Comparison of ENCODE assay signal across 19 cellular contexts in genomic region chr3:105863608-105864007, GRCh38. TPM values are rescaled to one million over a fixed set of nuclear protein-coding genes. Genes with fewer than 3 reads are reported as not detected.
DNase-seq lines count a peak whose midpoint lies in the region; ATAC-seq and TF ChIP-seq lines count a peak whose summit lies in the region.
"Had no signal": no experiment of that assay in that cellular context is flagged by ENCODE, and none has a peak within 500 bp of the region (broad histone marks: within the 10 kb centered on the region; RNA-seq: fewer than 3 reads in every experiment).

No MANE protein-coding gene starts in this region.

- peaks cover 56% of the 10 kb centered on the region for H3K4me1 ChIP-seq in CD8-positive, alpha-beta memory T cell (ENCODE audit: insufficient read depth, low read length)
- H3K4me1 ChIP-seq in PC-3 (ENCODE audit: insufficient read depth, low read length): peaks cover 32% of the 10 kb centered on the region
- H3K4me1 ChIP-seq: prostate gland had no signal

- peaks cover 72% of the 10 kb centered on the region for H3K79me2 ChIP-seq in PC-3 (ENCODE audit: low read length)

- no peaks in the 10 kb centered on the region for H3K9me2 ChIP-seq in PC-3 (replicated peaks; ENCODE audit: low read length)

- BruUV-seq in PC-3 (replicated peaks; lab: Mats Ljungman, UMichigan): no TSS peak

- CTCF ChIA-PET in activated CD4-positive, alpha-beta T cell treated with anti-CD3 and anti-CD28 coated beads, Interleukin-2, amount 10 ng/mL, durations not matched to agents 7 days and 5 days (lab: Charles Lee): interaction anchor here (0.6 kb wide), 1 partner anchor 25 kb away, joined by 4 read pairs; no protein-coding TSS in a partner anchor
- CTCF ChIA-PET in CD8-positive, alpha-beta memory T cell (lab: Charles Lee): no interaction called here
- CTCF ChIA-PET in PC-3 (lab: Charles Lee): no interaction called here

- H3K27me3 Mint-ChIP-seq in activated CD4-positive, alpha-beta T cell treated with anti-CD3 and anti-CD28 coated beads, Interleukin-2, amount 10 ng/mL, durations not matched to agents 7 days and 5 days: no peaks in the 10 kb centered on the region
- H3K27me3 Mint-ChIP-seq in CD8-positive, alpha-beta memory T cell: no peaks in the 10 kb centered on the region
- H3K27me3 Mint-ChIP-seq in activated naive CD8-positive, alpha-beta T cell treated with anti-CD3 and anti-CD28 coated beads for 36 hours: no peaks in the 10 kb centered on the region
- no peaks in the 10 kb centered on the region for H3K27me3 Mint-ChIP-seq in natural killer cell (ENCODE audit: low read depth in 2 of 2)
- H3K27me3 Mint-ChIP-seq: memory B cell had no signal

- POLR2A ChIA-PET in activated CD4-positive, alpha-beta T cell treated with anti-CD3 and anti-CD28 coated beads, Interleukin-2, amount 10 ng/mL, durations not matched to agents 7 days and 5 days (lab: Charles Lee): no interaction called here
- POLR2A ChIA-PET in CD8-positive, alpha-beta memory T cell (lab: Charles Lee): interaction anchor here (1.5 kb wide), 1 partner anchor 16 kb away, joined by 4 read pairs; no protein-coding TSS in a partner anchor
- POLR2A ChIA-PET in PC-3 (lab: Charles Lee; ENCODE audit: unreplicated experiment): no interaction called here

- intact Hi-C loops in natural killer cell (cut with micrococcal nuclease) (loop anchor here (10.0 kb wide), 1 partner anchor 471 kb away; no protein-coding TSS in a partner anchor), PC-3 (cut with micrococcal nuclease) (loop anchor here (10.0 kb wide), 1 partner anchor 339 kb away; no protein-coding TSS in a partner anchor)

- ATAC-seq in natural killer cell: no peak
- no peak for ATAC-seq in PC-3
- ATAC-seq: upper lobe of right lung, WTC11 had no signal

- peak overlapping the region; percentile 100 for H3K4me3 Mint-ChIP-seq in activated CD4-positive, alpha-beta T cell treated with anti-CD3 and anti-CD28 coated beads, Interleukin-2, amount 10 ng/mL, durations not matched to agents 7 days and 5 days
- peak overlapping the region in 6 of 7 donors; percentile 33 to 100 (median 98) for H3K4me3 Mint-ChIP-seq in CD8-positive, alpha-beta memory T cell
- H3K4me3 Mint-ChIP-seq in activated naive CD8-positive, alpha-beta T cell treated with anti-CD3 and anti-CD28 coated beads for 36 hours: peak overlapping the region; percentile 93
- no peak overlapping the region for H3K4me3 Mint-ChIP-seq in natural killer cell
- H3K4me3 Mint-ChIP-seq: memory B cell, neural crest cell, WTC11 had no signal

- no peak overlapping the region for H3K27ac Mint-ChIP-seq in activated CD4-positive, alpha-beta T cell treated with anti-CD3 and anti-CD28 coated beads, Interleukin-2, amount 10 ng/mL, durations not matched to agents 7 days and 5 days
- H3K27ac Mint-ChIP-seq in CD8-positive, alpha-beta memory T cell: peak overlapping the region in 4 of 8 donors; percentile 3 to 87 (median 21)
- H3K27ac Mint-ChIP-seq in activated naive CD8-positive, alpha-beta T cell treated with anti-CD3 and anti-CD28 coated beads for 36 hours: peak overlapping the region; percentile 76
- H3K27ac Mint-ChIP-seq in natural killer cell: peak overlapping the region; percentile 24 to 95
- H3K27ac Mint-ChIP-seq: memory B cell, WTC11 had no signal

- no peak overlapping the region for H3K4me3 ChIP-seq in CD8-positive, alpha-beta memory T cell (ENCODE audit: low read length)
- no peak overlapping the region for H3K4me3 ChIP-seq in PC-3 (ENCODE audit: low read length)
- H3K4me3 ChIP-seq: prostate gland, upper lobe of right lung had no signal

- no peak overlapping the region for H3K9ac ChIP-seq in PC-3 (ENCODE audit: low read length)

- H3K4me2 ChIP-seq in PC-3 (ENCODE audit: low read length): no peak overlapping the region

- no peak for DNase-seq in activated CD4-positive, alpha-beta T cell treated with anti-CD3 and anti-CD28 coated beads, Interleukin-2, amount 10 ng/mL, durations not matched to agents 7 days and 5 days
- DNase-seq in activated CD4-positive, alpha-beta T cell treated with anti-CD3 and anti-CD28 coated beads, Interleukin-2, amount 50 U/mL, for 1 hour: no peak
- DNase-seq in CD8-positive, alpha-beta memory T cell: no peak
- no peak for DNase-seq in activated naive CD8-positive, alpha-beta T cell treated with anti-CD3 and anti-CD28 coated beads for 36 hours
- no peak for DNase-seq in natural killer cell
- DNase-seq in OCI-M1 (lab: John Stamatoyannopoulos, UW): no peak
- DNase-seq in NOMO-1 treated with DMSO at 0.1 percent for 48 hours (lab: John Stamatoyannopoulos, UW; ENCODE audit: unreplicated experiment): no peak
- DNase-seq in PC-3: no peak
- DNase-seq: foreskin fibroblast; kidney; NCI-H1417 treated with DMSO at 0.1 percent for 48 hours; NCI-H2171 treated with DMSO at 0.1 percent for 48 hours; SIG-M5; stimulated activated CD4-positive, alpha-beta T cell treated with anti-CD3 and anti-CD28 coated beads, Interleukin-2, amount 100 ng/mL, for 24 hours; upper lobe of right lung had no signal

- no peak overlapping the region for H3K27ac ChIP-seq in CD8-positive, alpha-beta memory T cell (ENCODE audit: low read depth, low read length)
- no peak overlapping the region for H3K27ac ChIP-seq in PC-3 (ENCODE audit: low read length)
- H3K27ac ChIP-seq: prostate gland, upper lobe of right lung had no signal

- no peaks in the 10 kb centered on the region for H3K9me3 Mint-ChIP-seq in activated CD4-positive, alpha-beta T cell treated with anti-CD3 and anti-CD28 coated beads, Interleukin-2, amount 10 ng/mL, durations not matched to agents 7 days and 5 days
- no peaks in the 10 kb centered on the region for H3K9me3 Mint-ChIP-seq in CD8-positive, alpha-beta memory T cell
- H3K9me3 Mint-ChIP-seq in activated naive CD8-positive, alpha-beta T cell treated with anti-CD3 and anti-CD28 coated beads for 36 hours: peaks cover 3% of the 10 kb centered on the region
- H3K9me3 Mint-ChIP-seq in natural killer cell: no peaks in the 10 kb centered on the region
- H3K9me3 Mint-ChIP-seq: memory B cell, neural crest cell, WTC11 had no signal

- peaks cover 6% of the 10 kb centered on the region for H3K36me3 ChIP-seq in CD8-positive, alpha-beta memory T cell (ENCODE audit: insufficient read depth, low read length)
- H3K36me3 ChIP-seq in PC-3 (ENCODE audit: low read depth, low read length): peaks cover 19% of the 10 kb centered on the region; the same call in 1 of the 2 replicates
- H3K36me3 ChIP-seq: prostate gland had no signal

- H3F3A ChIP-seq in PC-3 (ENCODE audit: low read length, unreplicated experiment): no peaks in the 10 kb centered on the region

- H3K27me3 ChIP-seq in CD8-positive, alpha-beta memory T cell (ENCODE audit: insufficient read depth, low read length, poor library complexity, severe bottlenecking): no peaks in the 10 kb centered on the region
- no peaks in the 10 kb centered on the region for H3K27me3 ChIP-seq in PC-3 (ENCODE audit: low read length)
- H3K27me3 ChIP-seq: upper lobe of right lung had no signal

- H4K20me1 ChIP-seq in PC-3 (ENCODE audit: low read length): no peaks in the 10 kb centered on the region

- no peaks in the 10 kb centered on the region for H3K9me3 ChIP-seq in CD8-positive, alpha-beta memory T cell (ENCODE audit: low read length)
- no peaks in the 10 kb centered on the region for H3K9me3 ChIP-seq in PC-3 (ENCODE audit: low read length)
- H3K9me3 ChIP-seq: prostate gland, upper lobe of right lung had no signal

- H2AFZ ChIP-seq in PC-3 (ENCODE audit: low read length): no peak overlapping the region

- peaks cover 62% of the 10 kb centered on the region for H3K36me3 Mint-ChIP-seq in activated CD4-positive, alpha-beta T cell treated with anti-CD3 and anti-CD28 coated beads, Interleukin-2, amount 10 ng/mL, durations not matched to agents 7 days and 5 days (ENCODE audit: low read depth)
- H3K36me3 Mint-ChIP-seq in CD8-positive, alpha-beta memory T cell: peaks cover 4 to 63% (median 21%) of the 10 kb centered on the region in 3 donors
- peaks cover 57% of the 10 kb centered on the region for H3K36me3 Mint-ChIP-seq in activated naive CD8-positive, alpha-beta T cell treated with anti-CD3 and anti-CD28 coated beads for 36 hours
- H3K36me3 Mint-ChIP-seq in natural killer cell: peaks cover 8% of the 10 kb centered on the region

- peaks cover 38% of the 10 kb centered on the region for H3K4me1 Mint-ChIP-seq in activated CD4-positive, alpha-beta T cell treated with anti-CD3 and anti-CD28 coated beads, Interleukin-2, amount 10 ng/mL, durations not matched to agents 7 days and 5 days
- H3K4me1 Mint-ChIP-seq in CD8-positive, alpha-beta memory T cell: peaks cover 14 to 38% (median 31%) of the 10 kb centered on the region in 3 donors
- H3K4me1 Mint-ChIP-seq in activated naive CD8-positive, alpha-beta T cell treated with anti-CD3 and anti-CD28 coated beads for 36 hours: peaks cover 33% of the 10 kb centered on the region
- peaks cover 39 to 47% of the 10 kb centered on the region in 2 donors for H3K4me1 Mint-ChIP-seq in natural killer cell

- TF ChIP-seq CTCF in natural killer cell (IDR thresholded peaks at IDR 0.05) (no peak), PC-3 (conservative IDR thresholded peaks at IDR 0.05; ENCODE audit: low read depth, low read length) (no peak)

RNA-seq across cellular contexts. Expression of gene CBLB, which starts 5.2 kb away (rescaled TPM):
- total RNA-seq in activated CD4-positive, alpha-beta T cell treated with anti-CD3 and anti-CD28 coated beads, Interleukin-2, amount 10 ng/mL, durations not matched to agents 7 days and 5 days: 100 to 1,000 TPM; 115 to 148 TPM
- total RNA-seq in CD8-positive, alpha-beta memory T cell: 100 to 1,000 TPM; 112 to 113 TPM
- 67.7 TPM for polyA plus RNA-seq in CD8-positive, alpha-beta memory T cell
- total RNA-seq in activated naive CD8-positive, alpha-beta T cell treated with anti-CD3 and anti-CD28 coated beads for 36 hours: 10 to 100 TPM; 95.1 to 97.3 TPM
- total RNA-seq in natural killer cell: 100 to 1,000 TPM; 180 to 287 (median 230) TPM
- 20.0 and 23.9 TPM in 2 replicates for total RNA-seq in PC-3 (2014; rRNA removed)
